18 cellular contexts compared by ENCODE assay signal in genomic region chrX:4909245-4909830, GRCh38.
DNase-seq lines count a peak whose midpoint lies in the region; ATAC-seq, FAIRE-seq and TF ChIP-seq lines count a peak whose summit lies in the region.
"Had no signal": no experiment of that assay in that cellular context is flagged by ENCODE, and none has a peak within 500 bp of the region (broad histone marks: within the 10 kb centered on the region; RNA-seq: fewer than 3 reads in every experiment).

No MANE protein-coding gene starts in this region.

- WGBS in pancreas, 2 donors: 59 to 60% methylated on average over 5 of the region's 5 CpGs

- no peaks in the 10 kb centered on the region for H3K4me1 ChIP-seq in pancreas
- H3K4me1 ChIP-seq: HAP-1, prostate gland had no signal

- peak overlapping the region; percentile 84 for H3K27ac Mint-ChIP-seq in activated B cell treated with CpG ODN at 0.5 μM for 24 hours
- H3K27ac Mint-ChIP-seq: nephron had no signal

- DNase-seq in MV-4-11 (lab: John Stamatoyannopoulos, UW) (peak; percentile 82), activated B cell treated with CpG ODN at 0.5 μM for 24 hours (no peak), pancreas (no peak), left lobe of liver (ENCODE audit: low spot score) (no peak)
- DNase-seq: activated gamma-delta T cell; amniotic stem cell; kidney glomerular epithelial cell; NCI-H1417; stimulated activated CD4-positive, alpha-beta T cell treated with anti-CD3 and anti-CD28 coated beads, Interleukin-4, amount 100 ng/mL, for 1 hour had no signal

- POLR2A ChIA-PET in activated B cell treated with CpG ODN at 0.5 μM for 24 hours (lab: Charles Lee): no interaction called here

- no peak overlapping the region for H3K27ac ChIP-seq in pancreas
- H3K27ac ChIP-seq: prostate gland, RWPE1 had no signal

- peaks cover 3% of the 10 kb centered on the region for H3K9me3 Mint-ChIP-seq in activated B cell treated with CpG ODN at 0.5 μM for 24 hours
- H3K9me3 Mint-ChIP-seq: nephron had no signal

- H3K4me3 Mint-ChIP-seq in activated B cell treated with CpG ODN at 0.5 μM for 24 hours: peak overlapping the region; percentile 74
- H3K4me3 Mint-ChIP-seq: nephron had no signal

- H3K4me1 Mint-ChIP-seq in activated B cell treated with CpG ODN at 0.5 μM for 24 hours: peaks cover 7% of the 10 kb centered on the region
- H3K4me1 Mint-ChIP-seq: nephron had no signal

- intact Hi-C loops in activated B cell treated with CpG ODN at 0.5 μM for 24 hours (cut with micrococcal nuclease) (no loop called here), pancreas (cut with DNase I) (no loop called here)

- no peak overlapping the region for H3K4me3 ChIP-seq in pancreas
- H3K4me3 ChIP-seq: HAP-1, prostate gland had no signal

- H3K36me3 ChIP-seq in pancreas: no peaks in the 10 kb centered on the region
- H3K36me3 ChIP-seq: HAP-1, prostate gland had no signal

- peak; percentile 69 for FAIRE-seq in pancreas (lab: Jason Lieb, UNC)
- FAIRE-seq: frontal cortex had no signal

- CTCF ChIA-PET in activated B cell treated with CpG ODN at 0.5 μM for 24 hours (lab: Charles Lee): no interaction called here

- ATAC-seq in GM19351 (IDR thresholded peaks at IDR 0.05; ENCODE audit: unreplicated experiment) (peak; percentile 66), activated B cell treated with CpG ODN at 0.5 μM for 24 hours (ENCODE audit: low read depth) (no peak), pancreas (no peak), HG03025 (IDR thresholded peaks at IDR 0.05; ENCODE audit: low FRiP score, unreplicated experiment) (no peak), HG02642 (IDR thresholded peaks at IDR 0.05; ENCODE audit: poor library complexity, unreplicated experiment) (no peak), left lobe of liver (no peak), GM18502 (IDR thresholded peaks at IDR 0.05; ENCODE audit: poor library complexity, unreplicated experiment) (no peak)

- no peaks in the 10 kb centered on the region for H3K27me3 ChIP-seq in pancreas

- H3K9me3 ChIP-seq in pancreas: no peaks in the 10 kb centered on the region
- H3K9me3 ChIP-seq: HAP-1, prostate gland had no signal

- H3K27me3 Mint-ChIP-seq in activated B cell treated with CpG ODN at 0.5 μM for 24 hours: no peaks in the 10 kb centered on the region

- TF ChIP-seq CTCF in activated B cell treated with CpG ODN at 0.5 μM for 24 hours (IDR thresholded peaks at IDR 0.05) (no peak), pancreas (IDR thresholded peaks at IDR 0.05) (no peak)

- H3K36me3 Mint-ChIP-seq in activated B cell treated with CpG ODN at 0.5 μM for 24 hours (ENCODE audit: low read depth): no peaks in the 10 kb centered on the region
